Comparison of ENCODE assay signal across 12 cellular contexts in the genomic region with DNA sequence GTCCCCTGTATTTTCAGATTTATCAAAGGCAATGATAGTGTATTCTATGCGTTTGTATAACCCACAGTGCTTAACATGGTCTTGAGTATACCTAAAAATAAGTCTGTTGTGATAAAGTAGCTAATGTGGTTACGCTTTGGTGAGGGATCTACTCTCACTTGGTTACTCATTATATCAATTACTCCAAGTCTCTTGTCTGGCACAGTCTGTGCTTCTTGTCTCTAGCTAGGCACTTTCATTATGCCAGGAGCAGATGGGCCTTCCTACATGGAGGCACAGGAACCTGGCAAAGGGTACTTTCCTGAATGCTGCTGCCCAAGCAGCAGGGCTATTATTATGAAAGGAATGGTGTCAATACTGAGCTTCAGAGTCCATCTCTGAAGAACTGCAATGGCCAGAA. TPM values are rescaled to one million over a fixed set of nuclear protein-coding genes. Genes with fewer than 3 reads are reported as not detected.
A peak's percentile ranks its signal among the peaks of the same experiment; 100 is the strongest.
DNase-seq lines count a peak whose midpoint lies in the region; ATAC-seq lines count a peak whose summit lies in the region.
"Had no signal": no experiment of that assay in that cellular context is flagged by ENCODE, and none has a peak within 500 bp of the region (broad histone marks: within the 10 kb centered on the region; RNA-seq: fewer than 3 reads in every experiment).

No MANE protein-coding gene starts in this region.

- no peak overlapping the region for H3K4ac ChIP-seq in neuronal stem cell (ENCODE audit: low read length)

- no peak overlapping the region for H3K4me3 ChIP-seq in neuronal stem cell (ENCODE audit: low read length in 2 of 2)
- H3K4me3 ChIP-seq: K562 had no signal

- H3K18ac ChIP-seq in neuronal stem cell (ENCODE audit: low read length): no peak overlapping the region

- H3K9ac ChIP-seq in neuronal stem cell (ENCODE audit: low read depth, low read length, poor library complexity): no peak overlapping the region

- H3K27ac Mint-ChIP-seq in activated T-cell treated with anti-CD3 and anti-CD28 coated beads, Interleukin-2, amount 50 U/mL, for 72 hours: peak overlapping the region; percentile 87
- H3K27ac Mint-ChIP-seq in activated naive CD8-positive, alpha-beta T cell: peak overlapping the region; percentile 96

- no peaks in the 10 kb centered on the region for H3K27me3 Mint-ChIP-seq in activated T-cell treated with anti-CD3 and anti-CD28 coated beads, Interleukin-2, amount 50 U/mL, for 72 hours (ENCODE audit: low read depth)
- H3K27me3 Mint-ChIP-seq in activated naive CD8-positive, alpha-beta T cell: no peaks in the 10 kb centered on the region

- no peak overlapping the region for H2BK15ac ChIP-seq in neuronal stem cell (ENCODE audit: low read length)

- H2BK12ac ChIP-seq in neuronal stem cell (ENCODE audit: low read length): no peak overlapping the region

- H3K9me3 Mint-ChIP-seq in activated T-cell treated with anti-CD3 and anti-CD28 coated beads, Interleukin-2, amount 50 U/mL, for 72 hours: peaks cover 0 to 3% of the 10 kb centered on the region in 2 donors
- peaks cover 6% of the 10 kb centered on the region for H3K9me3 Mint-ChIP-seq in activated naive CD8-positive, alpha-beta T cell (ENCODE audit: low read depth)

- H3K27me3 ChIP-seq in neuronal stem cell (ENCODE audit: control insufficient read depth in 3 of 3, insufficient read depth in 3 of 3, low read depth in 1 of 3, low read length in 3 of 3): peaks cover 0 to 16% (median 0%) of the 10 kb centered on the region in 3 experiments

- H2BK5ac ChIP-seq in neuronal stem cell (ENCODE audit: low read length): no peak overlapping the region

- H3K23ac ChIP-seq in neuronal stem cell (ENCODE audit: low read depth, low read length, poor library complexity): no peak overlapping the region

- no peak overlapping the region for H3K27ac ChIP-seq in neuronal stem cell (replicated peaks; ENCODE audit: low read length)

- H3K4me2 ChIP-seq in neuronal stem cell (ENCODE audit: insufficient read depth, low read length, poor library complexity, severe bottlenecking): no peak overlapping the region

- H3K36me3 Mint-ChIP-seq in activated T-cell treated with anti-CD3 and anti-CD28 coated beads, Interleukin-2, amount 50 U/mL, for 72 hours (ENCODE audit: insufficient read depth in 2 of 2): peaks cover 2 to 3% of the 10 kb centered on the region in 2 donors
- peaks cover 3% of the 10 kb centered on the region for H3K36me3 Mint-ChIP-seq in activated naive CD8-positive, alpha-beta T cell

- H2BK120ac ChIP-seq in neuronal stem cell (ENCODE audit: low read depth, low read length): no peak overlapping the region

- no peak overlapping the region for H4K8ac ChIP-seq in neuronal stem cell (ENCODE audit: low read depth, low read length)

- H3K14ac ChIP-seq in neuronal stem cell (ENCODE audit: low read length): no peak overlapping the region

- no peak overlapping the region for H2AK5ac ChIP-seq in neuronal stem cell (ENCODE audit: low read depth, low read length)

- no peak overlapping the region for H4K91ac ChIP-seq in neuronal stem cell (ENCODE audit: low read depth, low read length, poor library complexity)

- no peak for DNase-seq in activated T-cell treated with anti-CD3 and anti-CD28 coated beads, Interleukin-2, amount 50 U/mL, for 72 hours
- DNase-seq in activated T-cell treated with anti-CD3 and anti-CD28 coated beads, Interleukin-2, amount 50 U/mL, for 48 hours: no peak
- DNase-seq in neuronal stem cell (ENCODE audit: low spot score) (no peak), activated gamma-delta T cell treated with Interleukin-2 at 50 U/mL for 16 hours (no peak), KG1 (lab: John Stamatoyannopoulos, UW) (no peak)
- DNase-seq: hypothalamus, NCI-H2107, T1000 had no signal

- no peaks in the 10 kb centered on the region for H3K79me1 ChIP-seq in neuronal stem cell (ENCODE audit: low read depth, low read length)

- no peaks in the 10 kb centered on the region for H3K4me1 ChIP-seq in neuronal stem cell (ENCODE audit: control insufficient read depth in 2 of 2, insufficient read depth in 1 of 2, low read depth in 1 of 2, low read length in 2 of 2)

- H3K4me1 Mint-ChIP-seq in activated T-cell treated with anti-CD3 and anti-CD28 coated beads, Interleukin-2, amount 50 U/mL, for 72 hours (ENCODE audit: low read depth): peaks cover 70% of the 10 kb centered on the region
- peaks cover 72% of the 10 kb centered on the region for H3K4me1 Mint-ChIP-seq in activated naive CD8-positive, alpha-beta T cell (ENCODE audit: low read depth)

- no CpG with 5 or more reads among the region's 2 CpGs for WGBS in neuronal stem cell (ENCODE audit: extremely low coverage in 2 of 2, insufficient read length in 2 of 2, insufficient replicate concordance in 1 of 2), 2 donors

- no peak for ATAC-seq in activated T-cell treated with anti-CD3 and anti-CD28 coated beads, Interleukin-2, amount 50 U/mL, for 72 hours (replicated peaks in 1 of 2)
- ATAC-seq in HG02938 (IDR thresholded peaks at IDR 0.05; ENCODE audit: unreplicated experiment) (peak; percentile 38), HG02870 (IDR thresholded peaks at IDR 0.05; ENCODE audit: unreplicated experiment) (no peak)
- ATAC-seq: K562 had no signal

- H2AFZ ChIP-seq in neuronal stem cell (ENCODE audit: low read length): no peak overlapping the region

- H3K36me3 ChIP-seq in neuronal stem cell (replicated peaks in 1 of 2; ENCODE audit: control insufficient read depth in 2 of 2, insufficient read depth in 2 of 2, low read length in 2 of 2): no peaks in the 10 kb centered on the region

- H3K4me3 Mint-ChIP-seq in activated T-cell treated with anti-CD3 and anti-CD28 coated beads, Interleukin-2, amount 50 U/mL, for 72 hours: peak overlapping the region; percentile 48 to 70
- H3K4me3 Mint-ChIP-seq in activated naive CD8-positive, alpha-beta T cell: peak overlapping the region; percentile 36

- no peaks in the 10 kb centered on the region for H3K9me3 ChIP-seq in neuronal stem cell (replicated peaks in 1 of 2; ENCODE audit: control insufficient read depth in 2 of 2, insufficient read depth in 1 of 2, low read depth in 1 of 2, low read length in 2 of 2)

RNA-seq across cellular contexts. Expression of a gene that starts 4.2 kb away (rescaled TPM):
- total RNA-seq in activated T-cell treated with anti-CD3 and anti-CD28 coated beads, Interleukin-2, amount 50 U/mL, for 72 hours: 10 to 100 TPM; 59.8 to 82.5 TPM
- not detected for polyA plus RNA-seq in neuronal stem cell (2013, experiment 1 of 2)
- 0.01 TPM for polyA plus RNA-seq in neuronal stem cell (2013, experiment 2 of 2)

RNA-seq across cellular contexts. Expression of a gene that starts 11.7 kb away (rescaled TPM):
- 1 to 10 TPM; 1.3 to 1.7 TPM for total RNA-seq in activated T-cell treated with anti-CD3 and anti-CD28 coated beads, Interleukin-2, amount 50 U/mL, for 72 hours
- 0.04 TPM for polyA plus RNA-seq in neuronal stem cell (2013, experiment 1 of 2)
- polyA plus RNA-seq in neuronal stem cell (2013, experiment 2 of 2): 0.06 TPM

RNA-seq across cellular contexts. Expression of a gene that starts 28.9 kb away (rescaled TPM):
- total RNA-seq in activated T-cell treated with anti-CD3 and anti-CD28 coated beads, Interleukin-2, amount 50 U/mL, for 72 hours: 10 to 100 TPM; 50.5 to 68.8 TPM
- polyA plus RNA-seq in neuronal stem cell (2013, experiment 1 of 2): 9.6 TPM
- polyA plus RNA-seq in neuronal stem cell (2013, experiment 2 of 2): 8.3 TPM

RNA-seq across cellular contexts. Expression of a gene that starts 29.4 kb away (rescaled TPM):
- total RNA-seq in activated T-cell treated with anti-CD3 and anti-CD28 coated beads, Interleukin-2, amount 50 U/mL, for 72 hours: 10 to 100 TPM; 13.8 to 17.8 TPM
- 8.9 TPM for polyA plus RNA-seq in neuronal stem cell (2013, experiment 1 of 2)
- 9.1 TPM for polyA plus RNA-seq in neuronal stem cell (2013, experiment 2 of 2)

RNA-seq across cellular contexts. Expression of a gene that starts 53.4 kb away (rescaled TPM):
- 10 to 100 TPM; 74.4 to 75.6 TPM for total RNA-seq in activated T-cell treated with anti-CD3 and anti-CD28 coated beads, Interleukin-2, amount 50 U/mL, for 72 hours
- 24.6 TPM for polyA plus RNA-seq in neuronal stem cell (2013, experiment 1 of 2)
- polyA plus RNA-seq in neuronal stem cell (2013, experiment 2 of 2): 25.1 TPM
